Comparison of ENCODE assay signal across 18 cellular contexts in the genomic region with DNA sequence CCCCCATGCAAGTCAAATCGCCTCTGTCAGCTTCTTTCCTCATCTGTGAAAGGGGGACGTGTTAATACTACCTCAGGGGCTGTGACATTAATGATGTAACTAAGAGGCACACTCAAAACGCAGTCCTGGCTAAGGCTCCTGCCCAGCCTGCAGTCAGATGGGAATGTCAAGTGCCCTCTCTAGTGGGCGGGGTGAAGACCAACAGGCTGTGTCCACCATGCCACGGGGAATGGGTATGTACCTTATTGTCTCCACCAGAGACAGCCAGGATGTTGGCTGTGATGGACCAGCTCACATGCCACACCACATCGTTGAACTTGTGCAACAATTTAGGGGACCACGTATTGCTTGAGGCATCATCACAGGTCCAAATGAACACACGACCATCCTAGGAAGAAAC.
"Had no signal": no experiment of that assay in that cellular context is flagged by ENCODE, and none has a peak within 500 bp of the region (broad histone marks: within the 10 kb centered on the region; RNA-seq: fewer than 3 reads in every experiment).

No MANE protein-coding gene starts in this region.

- H3K27ac ChIP-seq: body of pancreas, spleen, tibial artery, uterus had no signal

- DNase-seq: activated CD8-positive, alpha-beta memory T cell treated with anti-CD3 and anti-CD28 coated beads, Interleukin-2, amount 10 ng/mL, durations not matched to agents 7 days and 5 days; activated gamma-delta T cell; activated naive CD8-positive, alpha-beta T cell treated with anti-CD3 and anti-CD28 coated beads, Interleukin-2, amount 10 ng/mL, durations not matched to agents 7 days and 5 days; amygdala; body of pancreas; caudate nucleus; dorsolateral prefrontal cortex; erythroblast; foreskin melanocyte; glutamatergic neuron; hypothalamus; retina; spleen; stimulated activated naive CD4-positive, alpha-beta T cell treated with Interleukin-2 at 50 U/mL for 16 hours; tibial artery; uterus had no signal

- H3K9me3 Mint-ChIP-seq: activated naive CD8-positive, alpha-beta T cell treated with anti-CD3 and anti-CD28 coated beads, Interleukin-2, amount 10 ng/mL, durations not matched to agents 7 days and 5 days; neural crest cell had no signal

- H3K4me1 ChIP-seq: body of pancreas, tibial artery, uterus had no signal

- H3K9me3 ChIP-seq: body of pancreas, spleen, tibial artery, uterus had no signal

- H3K4me3 Mint-ChIP-seq: activated CD8-positive, alpha-beta memory T cell treated with anti-CD3 and anti-CD28 coated beads, Interleukin-2, amount 10 ng/mL, durations not matched to agents 7 days and 5 days; activated naive CD8-positive, alpha-beta T cell treated with anti-CD3 and anti-CD28 coated beads, Interleukin-2, amount 10 ng/mL, durations not matched to agents 7 days and 5 days; neural crest cell had no signal

- H3K4me3 ChIP-seq: body of pancreas, dorsolateral prefrontal cortex, spleen, tibial artery, uterus had no signal

- H3K27me3 ChIP-seq: body of pancreas, dorsolateral prefrontal cortex, spleen, tibial artery, uterus had no signal

- H3K27me3 Mint-ChIP-seq: activated CD8-positive, alpha-beta memory T cell treated with anti-CD3 and anti-CD28 coated beads, Interleukin-2, amount 10 ng/mL, durations not matched to agents 7 days and 5 days; activated naive CD8-positive, alpha-beta T cell treated with anti-CD3 and anti-CD28 coated beads, Interleukin-2, amount 10 ng/mL, durations not matched to agents 7 days and 5 days had no signal

- ATAC-seq: activated CD4-positive, CD25-positive, alpha-beta regulatory T cell treated with anti-CD3 and anti-CD28 coated beads, Interleukin-2, amount 50 U/mL, for 24 hours; activated CD8-positive, alpha-beta memory T cell treated with anti-CD3 and anti-CD28 coated beads, Interleukin-2, amount 10 ng/mL, durations not matched to agents 7 days and 5 days had no signal

- H3K4me1 Mint-ChIP-seq: neural crest cell had no signal

- H3K27ac Mint-ChIP-seq: activated CD8-positive, alpha-beta memory T cell treated with anti-CD3 and anti-CD28 coated beads, Interleukin-2, amount 10 ng/mL, durations not matched to agents 7 days and 5 days; activated naive CD8-positive, alpha-beta T cell treated with anti-CD3 and anti-CD28 coated beads, Interleukin-2, amount 10 ng/mL, durations not matched to agents 7 days and 5 days had no signal

- H3K36me3 ChIP-seq: uterus had no signal
